Comparison of ENCODE assay signal across 8 cellular contexts in genomic region chr2:223530811-223531210, GRCh38.
"Had no signal": no experiment of that assay in that cellular context is flagged by ENCODE, and none has a peak within 500 bp of the region (broad histone marks: within the 10 kb centered on the region; RNA-seq: fewer than 3 reads in every experiment).

No MANE protein-coding gene starts in this region.

- ATAC-seq: HepG2, K562 had no signal

- DNase-seq: IMR-90, KBM-7, KG1 had no signal

- H3K9ac ChIP-seq: KMS-11 had no signal

- H3K4me3 Mint-ChIP-seq: IgD-negative memory B cell had no signal

- H3K4me3 ChIP-seq: K562 had no signal

- H3K27ac ChIP-seq: HL-60, KMS-11 had no signal

- H3K36me3 Mint-ChIP-seq: IgD-negative memory B cell had no signal

- H3K27ac Mint-ChIP-seq: IgD-negative memory B cell had no signal

- H3K4me2 ChIP-seq: KMS-11 had no signal

- H3K4me1 Mint-ChIP-seq: IgD-negative memory B cell had no signal
